Comparison of ENCODE assay signal across 15 cellular contexts in genomic region chr7:81884817-81885216, GRCh38.
DNase-seq lines count a peak whose midpoint lies in the region; ATAC-seq and TF ChIP-seq lines count a peak whose summit lies in the region.
"Had no signal": no experiment of that assay in that cellular context is flagged by ENCODE, and none has a peak within 500 bp of the region (broad histone marks: within the 10 kb centered on the region; RNA-seq: fewer than 3 reads in every experiment).

No MANE protein-coding gene starts in this region.

- H3K9me2 ChIP-seq in OCI-LY1 (ENCODE audit: low read depth, low read length): no peaks in the 10 kb centered on the region

- DNase-seq in KBM-7 (peak; percentile 50), mesenchymal stem cell (no peak), kidney tubule cell (ENCODE audit: low spot score) (no peak), EL (no peak), SKM-1 (lab: John Stamatoyannopoulos, UW; ENCODE audit: unreplicated experiment) (no peak), foreskin keratinocyte (no peak)
- DNase-seq: Calu3; CD4-positive, CD25-positive, alpha-beta regulatory T cell; DMS 273 treated with DMSO at 0.1 percent for 48 hours; HCEC 1CT; HFFc6 had no signal

- no peaks in the 10 kb centered on the region for H3K79me2 ChIP-seq in OCI-LY1 (ENCODE audit: insufficient read depth, low read length)

- WGBS in mesenchymal stem cell: 100% methylated on average over 3 of the region's 3 CpGs

- H3K14ac ChIP-seq in mesenchymal stem cell (ENCODE audit: low read length in 2 of 2): no peak overlapping the region

- no peak overlapping the region for H2BK5ac ChIP-seq in mesenchymal stem cell (ENCODE audit: low read depth, low read length, poor library complexity, severe bottlenecking)

- in situ Hi-C loops in KBM-7 (cut with MboI; ENCODE audit: low pct_unique_long_range_greater_than_20kb, low sequenced_read_pairs): no loop called here

- H3K4me2 ChIP-seq in BLaER1 (peak overlapping the region; percentile 79), OCI-LY1 (ENCODE audit: low read length) (0 out of 2 replicates have a peak overlapping the region, but pooled peaks have one; percentile 10), mesenchymal stem cell (ENCODE audit: low read length, poor library complexity, severe bottlenecking) (no peak overlapping the region)

- H3K27ac ChIP-seq in BLaER1 (peak overlapping the region; percentile 57), OCI-LY1 (ENCODE audit: low read depth, low read length, poor library complexity, severe bottlenecking) (peak overlapping the region; percentile 54), mesenchymal stem cell (ENCODE audit: low read length, poor library complexity, severe bottlenecking) (no peak overlapping the region), foreskin keratinocyte (no peak overlapping the region)
- H3K27ac ChIP-seq: 22Rv1, HL-60 had no signal

- no peak overlapping the region for H2BK12ac ChIP-seq in mesenchymal stem cell (ENCODE audit: low read length in 2 of 2)

- no peak for ATAC-seq in foreskin keratinocyte

- H3K36me3 ChIP-seq in BLaER1 (no peaks in the 10 kb centered on the region), OCI-LY1 (ENCODE audit: insufficient read depth, low read length) (no peaks in the 10 kb centered on the region), mesenchymal stem cell (ENCODE audit: control insufficient read depth in 1 of 2, insufficient read depth in 2 of 2, low read depth in 1 of 2, low read length in 2 of 2) (no peaks in the 10 kb centered on the region)

- H3K9me3 ChIP-seq in BLaER1 (no peaks in the 10 kb centered on the region), OCI-LY1 (ENCODE audit: low read length) (no peaks in the 10 kb centered on the region; the same call in 1 of the 2 replicates), mesenchymal stem cell (ENCODE audit: control insufficient read depth, low read length) (no peaks in the 10 kb centered on the region)

- H3K79me1 ChIP-seq in mesenchymal stem cell (replicated peaks; ENCODE audit: low read length, poor library complexity, severe bottlenecking): no peaks in the 10 kb centered on the region

- no peak overlapping the region for H3K23ac ChIP-seq in mesenchymal stem cell (ENCODE audit: low read length in 2 of 2)

- H3K4me1 ChIP-seq in BLaER1 (peaks cover 85% of the 10 kb centered on the region), OCI-LY1 (ENCODE audit: insufficient read depth, low read length, severe bottlenecking) (peaks cover 69% of the 10 kb centered on the region), mesenchymal stem cell (ENCODE audit: control insufficient read depth, insufficient read depth, low read depth, low read length) (no peaks in the 10 kb centered on the region), foreskin keratinocyte (no peaks in the 10 kb centered on the region)

- H3K4me3 ChIP-seq in BLaER1 (no peak overlapping the region), OCI-LY1 (ENCODE audit: low read depth, low read length, poor library complexity, severe bottlenecking) (no peak overlapping the region), mesenchymal stem cell (ENCODE audit: insufficient read depth in 1 of 2, low read depth in 1 of 2, low read length in 2 of 2) (no peak overlapping the region)

- H3K9ac ChIP-seq in BLaER1: no peak overlapping the region
- H3K9ac ChIP-seq in OCI-LY1 (ENCODE audit: low read length): no peak overlapping the region
- H3K9ac ChIP-seq in mesenchymal stem cell (ENCODE audit: low read length): no peak overlapping the region

- no peaks in the 10 kb centered on the region for H3K27me3 ChIP-seq in BLaER1
- no peaks in the 10 kb centered on the region for H3K27me3 ChIP-seq in OCI-LY1 (ENCODE audit: insufficient read depth, low read length)
- no peaks in the 10 kb centered on the region for H3K27me3 ChIP-seq in mesenchymal stem cell (ENCODE audit: control insufficient read depth in 1 of 2, insufficient read depth in 1 of 2, low read length in 2 of 2)
- peaks cover 9% of the 10 kb centered on the region for H3K27me3 ChIP-seq in foreskin keratinocyte

- H2AFZ ChIP-seq in OCI-LY1 (ENCODE audit: low read length) (peak overlapping the region; percentile 84), mesenchymal stem cell (ENCODE audit: low read depth, low read length) (no peak overlapping the region)

- no peak overlapping the region for H2AK5ac ChIP-seq in mesenchymal stem cell (ENCODE audit: low read length, severe bottlenecking)

- TF ChIP-seq CTCF in OCI-LY1 (IDR thresholded peaks at IDR 0.05; ENCODE audit: low read length): no peak
- no peak for TF ChIP-seq CTCF in foreskin keratinocyte (conservative IDR thresholded peaks at IDR 0.05)

- no peak overlapping the region for H3K18ac ChIP-seq in mesenchymal stem cell (ENCODE audit: low read depth in 1 of 2, low read length in 2 of 2)

- no peaks in the 10 kb centered on the region for H3F3A ChIP-seq in OCI-LY1 (ENCODE audit: insufficient read depth, low read length)

- no peak overlapping the region for H2BK15ac ChIP-seq in mesenchymal stem cell (ENCODE audit: low read depth, poor library complexity, severe bottlenecking)

- no peak overlapping the region for H4K91ac ChIP-seq in mesenchymal stem cell (ENCODE audit: low read length)

- no peak overlapping the region for H4K8ac ChIP-seq in mesenchymal stem cell (ENCODE audit: low read length)

- no peak overlapping the region for H3K4ac ChIP-seq in mesenchymal stem cell (ENCODE audit: low read depth in 1 of 2, low read length in 2 of 2)

- peak overlapping the region; percentile 19 for H2BK120ac ChIP-seq in mesenchymal stem cell (ENCODE audit: low read depth, low read length)

- no peaks in the 10 kb centered on the region for H4K20me1 ChIP-seq in BLaER1
- H4K20me1 ChIP-seq in OCI-LY1 (ENCODE audit: insufficient read depth, low read length): no peaks in the 10 kb centered on the region

Comparison
In these comparisons a context has a peak if more than half of its experiments do, and no peak if none do; other contexts are left out.
1. H3K27ac ChIP-seq: peak in BLaER1 (single experiment) and OCI-LY1 (single experiment); none in mesenchymal stem cell (single experiment) and foreskin keratinocyte (single experiment).